ENCODE assay signal across 10 cellular contexts in the genomic region with DNA sequence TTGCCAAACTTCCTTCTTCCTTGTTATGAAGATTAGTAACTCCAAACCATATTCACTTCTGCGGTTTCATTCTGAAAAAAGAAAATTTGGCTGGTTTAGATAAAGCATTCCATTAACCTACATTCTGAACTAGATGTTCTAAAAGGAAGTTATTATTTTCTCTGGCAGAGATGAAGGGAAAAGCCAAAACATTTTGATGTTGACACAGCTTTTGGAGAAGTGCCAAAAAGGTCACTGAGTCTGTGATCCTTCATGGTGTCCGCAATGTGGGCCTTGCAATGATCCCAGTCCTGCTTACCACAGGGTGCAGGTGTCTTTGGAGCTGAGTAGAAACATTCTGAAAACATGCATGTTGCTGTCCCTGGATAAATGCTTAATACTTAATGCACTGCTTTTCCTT. TPM values are rescaled to one million over a fixed set of nuclear protein-coding genes. Genes with fewer than 3 reads are reported as not detected.
DNase-seq lines count a peak whose midpoint lies in the region; ATAC-seq and TF ChIP-seq lines count a peak whose summit lies in the region.
"Had no signal": no experiment of that assay in that cellular context is flagged by ENCODE, and none has a peak within 500 bp of the region (broad histone marks: within the 10 kb centered on the region; RNA-seq: fewer than 3 reads in every experiment).

No MANE protein-coding gene starts in this region.

- TF ChIP-seq CTCF in HFF-Myc (IDR thresholded peaks at IDR 0.05; ENCODE audit: low read depth, low read length, missing control alignments): no peak
- TF ChIP-seq CTCF in gastrocnemius medialis (IDR thresholded peaks at IDR 0.05 in 4 of 5, conservative IDR thresholded peaks at IDR 0.05 in 1 of 5): no peak

- H3K9me3 Mint-ChIP-seq in T-helper 2 cell treated with Interferon-gamma antibody and Interleukin-4, amounts not matched to agents 5 μg/mL and 100 μg/mL, for 36 hours: no peaks in the 10 kb centered on the region

- in situ Hi-C loops in SK-MEL-5 (cut with HindIII; ENCODE audit: low pct_unique_long_range_greater_than_20kb, low sequenced_read_pairs) (no loop called here), gastrocnemius medialis (cut with MboI; ENCODE audit: low sequenced_read_pairs in 4 of 4) (no loop called here)

- no peaks in the 10 kb centered on the region for H3K27me3 Mint-ChIP-seq in T-helper 2 cell treated with Interferon-gamma antibody and Interleukin-4, amounts not matched to agents 5 μg/mL and 100 μg/mL, for 36 hours (ENCODE audit: low read depth)

- H3K36me3 Mint-ChIP-seq in T-helper 2 cell treated with Interferon-gamma antibody and Interleukin-4, amounts not matched to agents 5 μg/mL and 100 μg/mL, for 36 hours (ENCODE audit: low read depth): no peaks in the 10 kb centered on the region

- no peaks in the 10 kb centered on the region for H3K36me3 ChIP-seq in gastrocnemius medialis

- H3K27me3 ChIP-seq in gastrocnemius medialis: no peaks in the 10 kb centered on the region
- H3K27me3 ChIP-seq: foreskin keratinocyte had no signal

- H3K4me1 ChIP-seq in gastrocnemius medialis: peaks cover 0 to 7% of the 10 kb centered on the region in 2 donors
- H3K4me1 ChIP-seq: foreskin keratinocyte had no signal

- DNase-seq in HFF-Myc (ENCODE audit: extremely low read depth, low read depth) (peak; percentile 39), SK-MEL-5 (ENCODE audit: low read depth, low spot score) (peak; percentile 6), foreskin melanocyte (peak; percentile 29), gastrocnemius medialis (peak; percentile 40 to 56), NCI-H187 treated with DMSO at 0.1 percent for 48 hours (lab: John Stamatoyannopoulos, UW) (no peak)
- no peak for DNase-seq in T-helper 2 cell treated with Interferon-gamma antibody and Interleukin-4, amounts not matched to agents 5 μg/mL and 100 μg/mL, for 36 hours (ENCODE audit: low spot score)
- DNase-seq: activated CD4-positive, alpha-beta T cell treated with anti-CD3 and anti-CD28 coated beads for 48 hours had no signal

- H3K4me3 Mint-ChIP-seq in T-helper 2 cell treated with Interferon-gamma antibody and Interleukin-4, amounts not matched to agents 5 μg/mL and 100 μg/mL, for 36 hours: no peak overlapping the region

- H3K4me3 ChIP-seq in HFF-Myc (replicated peaks; ENCODE audit: low read depth, low read length): no peak overlapping the region
- H3K4me3 ChIP-seq in gastrocnemius medialis: no peak overlapping the region

- no peaks in the 10 kb centered on the region for H3K4me1 Mint-ChIP-seq in T-helper 2 cell treated with Interferon-gamma antibody and Interleukin-4, amounts not matched to agents 5 μg/mL and 100 μg/mL, for 36 hours (ENCODE audit: low read depth)

- intact Hi-C loops in gastrocnemius medialis (cut with DNase I; ENCODE audit: low total_unique reads): loop anchor here (5.0 kb wide), 1 partner anchor 56 kb away; no protein-coding TSS in a partner anchor

- TF ChIP-seq POLR2A in gastrocnemius medialis (IDR thresholded peaks at IDR 0.05): no peak

- H3K9me3 ChIP-seq in gastrocnemius medialis: no peaks in the 10 kb centered on the region

- peak overlapping the region in 2 of 4 donors; percentile 31 to 59 for H3K27ac ChIP-seq in gastrocnemius medialis
- H3K27ac ChIP-seq: foreskin keratinocyte had no signal

- ATAC-seq in gastrocnemius medialis (peak; percentile 81 to 83), GM18519 (IDR thresholded peaks at IDR 0.05; ENCODE audit: low FRiP score, unreplicated experiment) (no peak), GM21619 (IDR thresholded peaks at IDR 0.05; ENCODE audit: unreplicated experiment) (no peak)
- ATAC-seq: foreskin keratinocyte had no signal

- H3K27ac Mint-ChIP-seq in T-helper 2 cell treated with Interferon-gamma antibody and Interleukin-4, amounts not matched to agents 5 μg/mL and 100 μg/mL, for 36 hours: no peak overlapping the region

RNA-seq across cellular contexts. Expression of a gene that starts 36.0 kb away (rescaled TPM):
- 11.5 and 14.8 TPM in 2 replicates for total RNA-seq in SK-MEL-5 (2014; rRNA removed; shearing (Covaris generic))
- polyA plus RNA-seq in SK-MEL-5 (2015; cell fraction: cytosol; rRNA removed): 15.1 and 22.7 TPM in 2 replicates
- 14.1 and 15.5 TPM in 2 replicates for polyA plus RNA-seq in SK-MEL-5 (2015; cell fraction: nucleus; rRNA removed)
- total RNA-seq in gastrocnemius medialis: 1 to 10 TPM in 2 of 4 donors, under 1 TPM in 2; 0.22 to 1.9 (median 1.3) TPM

Comparison
In these comparisons a context has a peak if more than half of its experiments do, and no peak if none do; other contexts are left out.
1. DNase-seq: peak in HFF-Myc (single experiment), SK-MEL-5 (single experiment), foreskin melanocyte (single experiment) and gastrocnemius medialis (2 of 2); none in NCI-H187 treated with DMSO at 0.1 percent for 48 hours (single experiment) and T-helper 2 cell treated with Interferon-gamma antibody and Interleukin-4, amounts not matched to agents 5 μg/mL and 100 μg/mL, for 36 hours (single experiment).
2. ATAC-seq: peak in gastrocnemius medialis (2 of 2); none in GM18519 (single experiment) and GM21619 (single experiment).